In genomic region chr1:244851546-244852231, GRCh38 we compare ENCODE assay signal across 19 cellular contexts. TPM values are rescaled to one million over a fixed set of nuclear protein-coding genes. Genes with fewer than 3 reads are reported as not detected.
DNase-seq lines count a peak whose midpoint lies in the region; ATAC-seq, FAIRE-seq and TF ChIP-seq lines count a peak whose summit lies in the region.
"Had no signal": no experiment of that assay in that cellular context is flagged by ENCODE, and none has a peak within 500 bp of the region (broad histone marks: within the 10 kb centered on the region; RNA-seq: fewer than 3 reads in every experiment).

No MANE protein-coding gene starts in this region.

- POLR2A ChIA-PET in SK-N-SH (lab: Yijun Ruan, JAX), result no interaction called here
- POLR2A ChIA-PET in activated naive CD8-positive, alpha-beta T cell treated with anti-CD3 and anti-CD28 coated beads, Interleukin-2, amount 10 ng/mL, durations not matched to agents 7 days and 5 days (lab: Charles Lee), result interaction anchor here (7.2 to 18.9 kb wide), 2 partner anchors 11 kb away, joined by 62 to 391 read pairs; partner anchors contain the start of genes COX20 and HNRNPU

- no peak for TF ChIP-seq CTCF in SK-N-SH (IDR thresholded peaks at IDR 0.05)
- TF ChIP-seq CTCF in GM13977 (IDR thresholded peaks at IDR 0.05; ENCODE audit: extremely low read depth, insufficient read depth, missing control alignments), result no peak

- H3K4me1 Mint-ChIP-seq in activated naive CD8-positive, alpha-beta T cell treated with anti-CD3 and anti-CD28 coated beads, Interleukin-2, amount 10 ng/mL, durations not matched to agents 7 days and 5 days, result peaks cover 49% of the 10 kb centered on the region
- peaks cover 51 to 64% of the 10 kb centered on the region in 2 donors for H3K4me1 Mint-ChIP-seq in natural killer cell treated with Interleukin-12 subunit alpha and Interleukin-12 subunit beta and Interleukin-15 and Interleukin-18, amount 100 ng/mL, for 72 hours (ENCODE audit: low read depth in 2 of 2)

- H2AFZ ChIP-seq in SK-N-SH (ENCODE audit: low read depth), result no peak overlapping the region

- in situ Hi-C loops in GM13977 (cut with MboI; ENCODE audit: low pct_unique_long_range_greater_than_20kb, low sequenced_read_pairs, unreplicated experiment), result loop anchor here (25.0 kb wide), 1 partner anchor 186 kb away; no protein-coding TSS in a partner anchor

- no peaks in the 10 kb centered on the region for H3K9me3 Mint-ChIP-seq in activated naive CD8-positive, alpha-beta T cell treated with anti-CD3 and anti-CD28 coated beads, Interleukin-2, amount 10 ng/mL, durations not matched to agents 7 days and 5 days
- H3K9me3 Mint-ChIP-seq in natural killer cell treated with Interleukin-12 subunit alpha and Interleukin-12 subunit beta and Interleukin-15 and Interleukin-18, amount 100 ng/mL, for 72 hours, result no peaks in the 10 kb centered on the region
- H3K9me3 Mint-ChIP-seq: CD8-positive, alpha-beta T cell; T-helper 2 cell treated with Interferon-gamma antibody and Interleukin-4, amounts not matched to agents 5 μg/mL and 100 μg/mL, for 36 hours; type B pancreatic cell had no signal

- peaks cover 97 to 99% of the 10 kb centered on the region in 2 experiments for H3K36me3 ChIP-seq in SK-N-SH (replicated peaks in 1 of 2; ENCODE audit: control insufficient read depth in 1 of 2, insufficient read depth in 2 of 2, low read length in 1 of 2)

- peak overlapping the region; percentile 71 for H3K27ac Mint-ChIP-seq in activated naive CD8-positive, alpha-beta T cell treated with anti-CD3 and anti-CD28 coated beads, Interleukin-2, amount 10 ng/mL, durations not matched to agents 7 days and 5 days
- H3K27ac Mint-ChIP-seq in natural killer cell treated with Interleukin-12 subunit alpha and Interleukin-12 subunit beta and Interleukin-15 and Interleukin-18, amount 100 ng/mL, for 72 hours, result peak overlapping the region; percentile 71 to 84
- H3K27ac Mint-ChIP-seq: CD8-positive, alpha-beta T cell had no signal

- no peaks in the 10 kb centered on the region; a peak in 1 of 4 replicates for H3K4me1 ChIP-seq in SK-N-SH (ENCODE audit: control insufficient read depth in 1 of 2, insufficient read depth in 2 of 2, low read depth in 1 of 2, low read length in 1 of 2)

- H4K20me1 ChIP-seq in SK-N-SH (ENCODE audit: insufficient read depth), result peaks cover 27% of the 10 kb centered on the region

- no peak for TF ChIP-seq EP300 in SK-N-SH (IDR thresholded peaks at IDR 0.05; ENCODE audit: borderline replicate concordance in 1 of 2, low read depth in 1 of 2, low read length in 1 of 2)

- no peaks in the 10 kb centered on the region for H3K9me3 ChIP-seq in SK-N-SH

- TF ChIP-seq RAD21 in SK-N-SH (IDR thresholded peaks at IDR 0.05; ENCODE audit: low read length), result no peak

- no peaks in the 10 kb centered on the region for H3K9me2 ChIP-seq in SK-N-SH

- H3K27me3 ChIP-seq in SK-N-SH (ENCODE audit: insufficient read depth), result no peaks in the 10 kb centered on the region
- H3K27me3 ChIP-seq: brain microvascular endothelial cell had no signal

- no peak overlapping the region for H3K9ac ChIP-seq in SK-N-SH

- peak; percentile 58 for TF ChIP-seq POLR2A in GM12891 (IDR thresholded peaks at IDR 0.05; ENCODE audit: low read depth, low read length)

- DNase-seq in SK-N-SH, result no peak
- DNase-seq in GM12891 (ENCODE audit: insufficient read length, low spot score), result no peak
- no peak for DNase-seq in activated naive CD8-positive, alpha-beta T cell treated with anti-CD3 and anti-CD28 coated beads, Interleukin-2, amount 10 ng/mL, durations not matched to agents 7 days and 5 days
- DNase-seq in natural killer cell treated with Interleukin-12 subunit alpha and Interleukin-12 subunit beta and Interleukin-15 and Interleukin-18, amount 100 ng/mL, for 72 hours (ENCODE audit: low spot score), result no peak
- no peak for DNase-seq in GM13977 (ENCODE audit: low spot score)
- DNase-seq: activated CD4-positive, alpha-beta T cell treated with anti-CD3 and anti-CD28 coated beads for 1 hour; brain microvascular endothelial cell; CD8-positive, alpha-beta T cell; EL; head of caudate nucleus; mesendoderm; Right ventricle myocardium superior had no signal

- H3K36me3 Mint-ChIP-seq in activated naive CD8-positive, alpha-beta T cell treated with anti-CD3 and anti-CD28 coated beads, Interleukin-2, amount 10 ng/mL, durations not matched to agents 7 days and 5 days, result peaks cover 58% of the 10 kb centered on the region
- H3K36me3 Mint-ChIP-seq in natural killer cell treated with Interleukin-12 subunit alpha and Interleukin-12 subunit beta and Interleukin-15 and Interleukin-18, amount 100 ng/mL, for 72 hours, result peaks cover 64% of the 10 kb centered on the region

- no peaks in the 10 kb centered on the region for H3K27me3 Mint-ChIP-seq in activated naive CD8-positive, alpha-beta T cell treated with anti-CD3 and anti-CD28 coated beads, Interleukin-2, amount 10 ng/mL, durations not matched to agents 7 days and 5 days
- no peaks in the 10 kb centered on the region for H3K27me3 Mint-ChIP-seq in natural killer cell treated with Interleukin-12 subunit alpha and Interleukin-12 subunit beta and Interleukin-15 and Interleukin-18, amount 100 ng/mL, for 72 hours
- H3K27me3 Mint-ChIP-seq: type B pancreatic cell had no signal

- FAIRE-seq in GM12891 (lab: Jason Lieb, UNC), result no peak
- FAIRE-seq: A204.1, keratinocyte had no signal

- H3K27ac ChIP-seq in SK-N-SH (ENCODE audit: low read depth in 2 of 2, low read length in 1 of 2), result peak overlapping the region; percentile 1 to 22; a peak in 1 of 4 replicates
- H3K27ac ChIP-seq: brain microvascular endothelial cell had no signal

- ATAC-seq in SK-N-SH treated with all-trans-retinoic acid at 6 μM for 48 hours (no peak), GM21390 (IDR thresholded peaks at IDR 0.05; ENCODE audit: unreplicated experiment) (no peak), GM21381 (IDR thresholded peaks at IDR 0.05; ENCODE audit: unreplicated experiment) (no peak)
- no peak for ATAC-seq in activated naive CD8-positive, alpha-beta T cell treated with anti-CD3 and anti-CD28 coated beads, Interleukin-2, amount 10 ng/mL, durations not matched to agents 7 days and 5 days (ENCODE audit: low read depth)
- no peak for ATAC-seq in natural killer cell treated with Interleukin-12 subunit alpha and Interleukin-12 subunit beta and Interleukin-15 and Interleukin-18, amount 100 ng/mL, for 72 hours
- ATAC-seq: CD8-positive, alpha-beta T cell had no signal

- WGBS in SK-N-SH (ENCODE audit: low lambda C conversion rate), result over 99% methylated on average over 4 of the region's 4 CpGs

- no peak overlapping the region for H3K4me2 ChIP-seq in SK-N-SH

- CTCF ChIA-PET in SK-N-SH (lab: Yijun Ruan, JAX), result interaction anchor here (1.0 to 2.3 kb wide), 3 partner anchors 10 to 191 kb away, joined by 3 to 7 read pairs (median 3); no protein-coding TSS in a partner anchor

- H3K4me3 ChIP-seq in SK-N-SH (ENCODE audit: low read depth in 2 of 2, low read length in 1 of 2), result no peak overlapping the region

- peaks cover 70% of the 10 kb centered on the region for H3F3A ChIP-seq in SK-N-SH (replicated peaks; ENCODE audit: insufficient read depth)

- no peak overlapping the region for H3K4me3 Mint-ChIP-seq in activated naive CD8-positive, alpha-beta T cell treated with anti-CD3 and anti-CD28 coated beads, Interleukin-2, amount 10 ng/mL, durations not matched to agents 7 days and 5 days
- no peak overlapping the region for H3K4me3 Mint-ChIP-seq in natural killer cell treated with Interleukin-12 subunit alpha and Interleukin-12 subunit beta and Interleukin-15 and Interleukin-18, amount 100 ng/mL, for 72 hours
- H3K4me3 Mint-ChIP-seq: CD8-positive, alpha-beta T cell; T-helper 2 cell treated with Interferon-gamma antibody and Interleukin-4, amounts not matched to agents 5 μg/mL and 100 μg/mL, for 36 hours; type B pancreatic cell had no signal

- peaks cover 90% of the 10 kb centered on the region for H3K79me2 ChIP-seq in SK-N-SH (ENCODE audit: insufficient read depth)

TF ChIP-seq in SK-N-SH, 30 proteins besides CTCF, POLR2A, EP300 and RAD21 (continues in another document):
- 0 out of 2 replicates have a peak, but pooled peaks have one; percentile 14 for TF ChIP-seq POLR2AphosphoS5 (IDR thresholded peaks at IDR 0.05; ENCODE audit: low read depth, low read length)

TF ChIP-seq in SK-N-SH treated with all-trans-retinoic acid at 6 μM for 48 hours, 23 proteins besides CTCF, POLR2A, EP300 and RAD21 (continues in another document):
- TF ChIP-seq ISL1 (CRISPR knock-in tag; IDR thresholded peaks at IDR 0.05) (no peak), PPARA (CRISPR knock-in tag; IDR thresholded peaks at IDR 0.05; ENCODE audit: borderline replicate concordance) (no peak)

TF ChIP-seq in GM12891, 5 proteins besides CTCF, POLR2A, EP300 and RAD21:
- no peak for TF ChIP-seq SPI1 (IDR thresholded peaks at IDR 0.05; ENCODE audit: low read depth, low read length)
- 0 out of 2 replicates have a peak, but pooled peaks have one; percentile 6 for TF ChIP-seq POU2F2 (IDR thresholded peaks at IDR 0.05; ENCODE audit: low read depth, low read length)
- peak; percentile 80 for TF ChIP-seq POLR2AphosphoS5 (IDR thresholded peaks at IDR 0.05; ENCODE audit: low read depth, low read length)

RNA-seq across cellular contexts. Expression of gene HNRNPU, which starts 12.7 kb away (rescaled TPM):
- 130 and 164 TPM in 2 replicates for polyA plus RNA-seq in SK-N-SH (2012; rRNA removed)
- polyA plus RNA-seq in SK-N-SH (2012; cell fraction: cytosol; rRNA removed), result 172 and 202 TPM in 2 replicates
- 102 and 124 TPM in 2 replicates for polyA plus RNA-seq in SK-N-SH (2012; cell fraction: nucleus; rRNA removed)
- 250 TPM for polyA plus RNA-seq in GM12891 (2012; ENCODE audit: low read depth, missing spikeins)
- 100 to 1,000 TPM; 388 to 398 TPM for total RNA-seq in activated naive CD8-positive, alpha-beta T cell treated with anti-CD3 and anti-CD28 coated beads, Interleukin-2, amount 10 ng/mL, durations not matched to agents 7 days and 5 days
- total RNA-seq in natural killer cell treated with Interleukin-12 subunit alpha and Interleukin-12 subunit beta and Interleukin-15 and Interleukin-18, amount 100 ng/mL, for 72 hours, result 100 to 1,000 TPM; 403 to 475 TPM

RNA-seq across cellular contexts. Expression of gene COX20, which starts 16.2 kb away (rescaled TPM):
- polyA plus RNA-seq in SK-N-SH (2012; rRNA removed), result 24.8 and 29.0 TPM in 2 replicates
- 36.2 and 56.6 TPM in 2 replicates for polyA plus RNA-seq in SK-N-SH (2012; cell fraction: cytosol; rRNA removed)
- 14.9 and 27.5 TPM in 2 replicates for polyA plus RNA-seq in SK-N-SH (2012; cell fraction: nucleus; rRNA removed)
- polyA plus RNA-seq in GM12891 (2012; ENCODE audit: low read depth, missing spikeins), result 63.7 TPM
- total RNA-seq in activated naive CD8-positive, alpha-beta T cell treated with anti-CD3 and anti-CD28 coated beads, Interleukin-2, amount 10 ng/mL, durations not matched to agents 7 days and 5 days, result 10 to 100 TPM; 25.1 to 25.9 TPM
- total RNA-seq in natural killer cell treated with Interleukin-12 subunit alpha and Interleukin-12 subunit beta and Interleukin-15 and Interleukin-18, amount 100 ng/mL, for 72 hours, result 10 to 100 TPM; 21.3 to 31.4 TPM
